ENCODE assay signal across 8 cellular contexts in genomic region chr5:87074934-87075541, GRCh38.
DNase-seq lines count a peak whose midpoint lies in the region; ATAC-seq and TF ChIP-seq lines count a peak whose summit lies in the region.

No MANE protein-coding gene starts in this region.

- H3K36me3 Mint-ChIP-seq in activated naive CD8-positive, alpha-beta T cell treated with anti-CD3 and anti-CD28 coated beads, Interleukin-2, amount 50 U/mL, for 24 hours (ENCODE audit: low read depth): no peaks in the 10 kb centered on the region

- DNase-seq in GM13977 (ENCODE audit: low spot score) (peak; percentile 25), NCI-H2107 (lab: John Stamatoyannopoulos, UW) (no peak), DMS114 treated with DMSO at 0.1 percent for 48 hours (lab: John Stamatoyannopoulos, UW; ENCODE audit: unreplicated experiment) (no peak), COR-L47 (lab: John Stamatoyannopoulos, UW) (no peak)
- no peak for DNase-seq in activated naive CD8-positive, alpha-beta T cell treated with anti-CD3 and anti-CD28 coated beads, Interleukin-2, amount 50 U/mL, for 24 hours
- no peak for DNase-seq in activated effector memory CD4-positive, alpha-beta T cell treated with anti-CD3 and anti-CD28 coated beads, Interleukin-2, amount 50 U/mL, for 16 hours

- ATAC-seq in GM21423 (IDR thresholded peaks at IDR 0.05; ENCODE audit: unreplicated experiment) (peak; percentile 99), HG03521 (IDR thresholded peaks at IDR 0.05; ENCODE audit: unreplicated experiment) (peak; percentile 91)
- ATAC-seq in activated naive CD8-positive, alpha-beta T cell treated with anti-CD3 and anti-CD28 coated beads, Interleukin-2, amount 50 U/mL, for 24 hours: peak; percentile 38

- H3K27ac Mint-ChIP-seq in activated naive CD8-positive, alpha-beta T cell treated with anti-CD3 and anti-CD28 coated beads, Interleukin-2, amount 50 U/mL, for 24 hours: peak overlapping the region; percentile 87

- no peaks in the 10 kb centered on the region for H3K27me3 Mint-ChIP-seq in activated naive CD8-positive, alpha-beta T cell treated with anti-CD3 and anti-CD28 coated beads, Interleukin-2, amount 50 U/mL, for 24 hours

- H3K4me3 Mint-ChIP-seq in activated naive CD8-positive, alpha-beta T cell treated with anti-CD3 and anti-CD28 coated beads, Interleukin-2, amount 50 U/mL, for 24 hours: peak overlapping the region; percentile 48

- peaks cover 37% of the 10 kb centered on the region for H3K4me1 Mint-ChIP-seq in activated naive CD8-positive, alpha-beta T cell treated with anti-CD3 and anti-CD28 coated beads, Interleukin-2, amount 50 U/mL, for 24 hours

- in situ Hi-C loops in GM13977 (cut with MboI; ENCODE audit: low pct_unique_long_range_greater_than_20kb, low sequenced_read_pairs, unreplicated experiment): no loop called here

- no peak for TF ChIP-seq CTCF in GM13977 (IDR thresholded peaks at IDR 0.05; ENCODE audit: extremely low read depth, insufficient read depth, missing control alignments)

- no peaks in the 10 kb centered on the region for H3K9me3 Mint-ChIP-seq in activated naive CD8-positive, alpha-beta T cell treated with anti-CD3 and anti-CD28 coated beads, Interleukin-2, amount 50 U/mL, for 24 hours

Comparison
In these comparisons a context has a peak if more than half of its experiments do, and no peak if none do; other contexts are left out.
1. ATAC-seq: peak in every context shown above with its lines; median percentile 99 in GM21423; 91 in HG03521; 38 in activated naive CD8-positive, alpha-beta T cell treated with anti-CD3 and anti-CD28 coated beads, Interleukin-2, amount 50 U/mL, for 24 hours.